ENCODE assay signal across 9 cellular contexts in genomic region chrX:52574416-52575275, GRCh38. TPM values are rescaled to one million over a fixed set of nuclear protein-coding genes. Genes with fewer than 3 reads are reported as not detected.
DNase-seq lines count a peak whose midpoint lies in the region; ATAC-seq and TF ChIP-seq lines count a peak whose summit lies in the region.
"Had no signal": no experiment of that assay in that cellular context is flagged by ENCODE, and none has a peak within 500 bp of the region (broad histone marks: within the 10 kb centered on the region; RNA-seq: fewer than 3 reads in every experiment).

No MANE protein-coding gene starts in this region.

- no peak overlapping the region for H2BK20ac ChIP-seq in H9 (ENCODE audit: low read depth, low read length, poor library complexity, severe bottlenecking)

- H2AK5ac ChIP-seq in H9 (ENCODE audit: insufficient read length, low read length), result no peak overlapping the region

- H2BK15ac ChIP-seq in H9 (ENCODE audit: low read depth, low read length), result no peak overlapping the region

- H4K91ac ChIP-seq in H9 (ENCODE audit: insufficient read length, low read depth, low read length), result no peak overlapping the region

- H3K9ac ChIP-seq in H9 (ENCODE audit: extremely low read depth, insufficient read length, low read length), result no peak overlapping the region

- H3K27ac Mint-ChIP-seq in H9, result no peak overlapping the region
- no peak overlapping the region for H3K27ac Mint-ChIP-seq in activated CD8-positive, alpha-beta T cell treated with anti-CD3 and anti-CD28 coated beads for 36 hours
- H3K27ac Mint-ChIP-seq: activated naive CD8-positive, alpha-beta T cell treated with anti-CD3 and anti-CD28 coated beads, Interleukin-2, amount 10 ng/mL, durations not matched to agents 7 days and 5 days had no signal

- peaks cover 69% of the 10 kb centered on the region for H3K9me3 ChIP-seq in H9 (ENCODE audit: control insufficient read depth, low read depth, low read length)

- TF ChIP-seq CTCF in H9 (conservative IDR thresholded peaks at IDR 0.05), result peak; percentile 69
- peak; percentile 30 for TF ChIP-seq CTCF in activated CD8-positive, alpha-beta T cell treated with anti-CD3 and anti-CD28 coated beads for 36 hours (IDR thresholded peaks at IDR 0.05)

- H3K23me2 ChIP-seq in H9 (ENCODE audit: insufficient read length, low read depth, low read length, poor library complexity, severe bottlenecking), result no peaks in the 10 kb centered on the region

- H3K27me3 Mint-ChIP-seq in H9 (ENCODE audit: low read depth), result peaks cover 7% of the 10 kb centered on the region
- no peaks in the 10 kb centered on the region for H3K27me3 Mint-ChIP-seq in activated CD8-positive, alpha-beta T cell treated with anti-CD3 and anti-CD28 coated beads for 36 hours

- no peak overlapping the region for H3K4ac ChIP-seq in H9 (ENCODE audit: low read depth, low read length)

- no peak overlapping the region for H3K14ac ChIP-seq in H9 (ENCODE audit: insufficient read depth, low read length)

- H3K4me1 ChIP-seq in H9 (ENCODE audit: insufficient read depth, low read length), result no peaks in the 10 kb centered on the region

- no peaks in the 10 kb centered on the region for H4K20me1 ChIP-seq in H9 (ENCODE audit: control insufficient read depth, insufficient read depth, insufficient read length)

- no peak overlapping the region for H3K27ac ChIP-seq in H9 (ENCODE audit: insufficient read length, low read depth, low read length)

- POLR2A ChIA-PET in activated CD8-positive, alpha-beta T cell treated with anti-CD3 and anti-CD28 coated beads for 36 hours (lab: Charles Lee), result no interaction called here

- peak; percentile 55 to 64 for DNase-seq in NCI-H2081 (lab: John Stamatoyannopoulos, UW)
- DNase-seq in NCI-H2081 treated with DMSO at 0.1 percent for 48 hours (lab: John Stamatoyannopoulos, UW), result no peak
- DNase-seq in H9, result no peak
- peak; percentile 7 for DNase-seq in NCI-H2171 (lab: John Stamatoyannopoulos, UW)
- DNase-seq in activated CD8-positive, alpha-beta T cell treated with anti-CD3 and anti-CD28 coated beads for 36 hours, result peak; percentile 20
- DNase-seq in germinal center (ENCODE audit: low spot score), result peak; percentile 6
- peak; percentile 8 for DNase-seq in putamen (ENCODE audit: low spot score)
- DNase-seq: activated naive CD8-positive, alpha-beta T cell treated with anti-CD3 and anti-CD28 coated beads, Interleukin-2, amount 10 ng/mL, durations not matched to agents 7 days and 5 days had no signal

- no peak overlapping the region for H3K4me3 Mint-ChIP-seq in H9
- no peak overlapping the region for H3K4me3 Mint-ChIP-seq in activated CD8-positive, alpha-beta T cell treated with anti-CD3 and anti-CD28 coated beads for 36 hours
- H3K4me3 Mint-ChIP-seq: activated naive CD8-positive, alpha-beta T cell treated with anti-CD3 and anti-CD28 coated beads, Interleukin-2, amount 10 ng/mL, durations not matched to agents 7 days and 5 days had no signal

- intact Hi-C loops in activated CD8-positive, alpha-beta T cell treated with anti-CD3 and anti-CD28 coated beads for 36 hours (cut with micrococcal nuclease), result no loop called here

- H4K5ac ChIP-seq in H9 (ENCODE audit: insufficient read length, low read depth, low read length), result no peak overlapping the region

- no peaks in the 10 kb centered on the region for H3K79me1 ChIP-seq in H9 (ENCODE audit: insufficient read depth, low read depth, low read length, poor library complexity, severe bottlenecking)

- no peaks in the 10 kb centered on the region for H3K27me3 ChIP-seq in H9 (ENCODE audit: insufficient read depth, low read length)

- peaks cover 73 to 75% of the 10 kb centered on the region in 2 experiments for H3K9me3 Mint-ChIP-seq in H9
- no peaks in the 10 kb centered on the region for H3K9me3 Mint-ChIP-seq in activated CD8-positive, alpha-beta T cell treated with anti-CD3 and anti-CD28 coated beads for 36 hours
- H3K9me3 Mint-ChIP-seq: activated naive CD8-positive, alpha-beta T cell treated with anti-CD3 and anti-CD28 coated beads, Interleukin-2, amount 10 ng/mL, durations not matched to agents 7 days and 5 days had no signal

- H3K79me2 ChIP-seq in H9 (ENCODE audit: insufficient read depth, low read length), result no peaks in the 10 kb centered on the region

- H3T11ph ChIP-seq in H9 (ENCODE audit: low read length), result no peak overlapping the region

- H2BK5ac ChIP-seq in H9 (ENCODE audit: insufficient read length, low read length), result no peak overlapping the region

- no peak overlapping the region for H3K23ac ChIP-seq in H9 (ENCODE audit: insufficient read length, low read depth, low read length)

- no peak overlapping the region for H4K8ac ChIP-seq in H9 (replicated peaks; ENCODE audit: insufficient read length, low read depth, low read length)

- peak; percentile 55 for ATAC-seq in activated CD8-positive, alpha-beta T cell treated with anti-CD3 and anti-CD28 coated beads for 36 hours
- ATAC-seq in GM18498 (IDR thresholded peaks at IDR 0.05; ENCODE audit: unreplicated experiment), result no peak

- no peak overlapping the region for H2BK12ac ChIP-seq in H9 (ENCODE audit: insufficient read length, low read depth, low read length)

- WGBS in H9 (ENCODE audit: extremely low coverage, insufficient read length, low lambda C conversion rate), result no CpG with 5 or more reads among the region's 15 CpGs

- no peak overlapping the region for H3K56ac ChIP-seq in H9 (ENCODE audit: insufficient read length, low read depth, low read length)

- H2AFZ ChIP-seq in H9 (ENCODE audit: low read length), result no peak overlapping the region

- H3K4me1 Mint-ChIP-seq in H9, result peaks cover 6 to 11% of the 10 kb centered on the region in 2 experiments; a peak in 1 of 4 replicates
- H3K4me1 Mint-ChIP-seq in activated CD8-positive, alpha-beta T cell treated with anti-CD3 and anti-CD28 coated beads for 36 hours (ENCODE audit: low read depth), result no peaks in the 10 kb centered on the region

- H3K18ac ChIP-seq in H9 (ENCODE audit: insufficient read length, low read depth, low read length), result no peak overlapping the region

- H2BK120ac ChIP-seq in H9 (ENCODE audit: low read depth, low read length, poor library complexity, severe bottlenecking), result no peak overlapping the region

- no peak overlapping the region for H3K4me2 ChIP-seq in H9 (ENCODE audit: insufficient read depth, insufficient read length, low read length)

- CTCF ChIA-PET in activated CD8-positive, alpha-beta T cell treated with anti-CD3 and anti-CD28 coated beads for 36 hours (lab: Charles Lee), result interaction anchor here (1.0 kb wide), 2 partner anchors 12 to 21 kb away, joined by 3 read pairs; no protein-coding TSS in a partner anchor

- H3K36me3 Mint-ChIP-seq in H9 (ENCODE audit: insufficient read depth in 1 of 3, low read depth in 3 of 3), result no peaks in the 10 kb centered on the region; a peak in 1 of 7 replicates
- no peaks in the 10 kb centered on the region for H3K36me3 Mint-ChIP-seq in activated CD8-positive, alpha-beta T cell treated with anti-CD3 and anti-CD28 coated beads for 36 hours (ENCODE audit: low read depth)
- H3K36me3 Mint-ChIP-seq: activated naive CD8-positive, alpha-beta T cell treated with anti-CD3 and anti-CD28 coated beads, Interleukin-2, amount 10 ng/mL, durations not matched to agents 7 days and 5 days had no signal

RNA-seq across cellular contexts. Expression of gene XAGE1B, which starts 57.8 kb away (rescaled TPM):
- not detected in 2 replicates for total RNA-seq in H9 (2021)
- total RNA-seq in activated CD8-positive, alpha-beta T cell treated with anti-CD3 and anti-CD28 coated beads for 36 hours, result not detected
- total RNA-seq: activated naive CD8-positive, alpha-beta T cell treated with anti-CD3 and anti-CD28 coated beads, Interleukin-2, amount 10 ng/mL, durations not matched to agents 7 days and 5 days had no signal

Comparison
In these comparisons a context has a peak if more than half of its experiments do, and no peak if none do; other contexts are left out.
1. DNase-seq: peak in NCI-H2081 (2 of 2), NCI-H2171 (single experiment), activated CD8-positive, alpha-beta T cell treated with anti-CD3 and anti-CD28 coated beads for 36 hours (single experiment), germinal center (single experiment) and putamen (single experiment); none in NCI-H2081 treated with DMSO at 0.1 percent for 48 hours (single experiment) and H9 (single experiment).